In genomic region chr12:67543371-67543770, GRCh38 we compare ENCODE assay signal across 32 cellular contexts.
"Had no signal": no experiment of that assay in that cellular context is flagged by ENCODE, and none has a peak within 500 bp of the region (broad histone marks: within the 10 kb centered on the region; RNA-seq: fewer than 3 reads in every experiment).

No MANE protein-coding gene starts in this region.

- H3K4me1 Mint-ChIP-seq: endodermal cell had no signal

- H3K27me3 Mint-ChIP-seq: activated CD4-positive, alpha-beta memory T cell treated with anti-CD3 and anti-CD28 coated beads for 36 hours; activated CD4-positive, alpha-beta T cell treated with anti-CD3 and anti-CD28 coated beads for 36 hours; activated CD8-positive, alpha-beta memory T cell treated with anti-CD3 and anti-CD28 coated beads, Interleukin-2, amount 10 ng/mL, durations not matched to agents 7 days and 5 days; activated naive CD8-positive, alpha-beta T cell treated with anti-CD3 and anti-CD28 coated beads, Interleukin-2, amount 10 ng/mL, durations not matched to agents 7 days and 5 days; central memory CD8-positive, alpha-beta T cell; T-helper 17 cell had no signal

- H3K9me3 Mint-ChIP-seq: activated B cell treated with CpG ODN at 0.5 μM for 24 hours; activated CD4-positive, alpha-beta memory T cell treated with anti-CD3 and anti-CD28 coated beads for 36 hours; activated CD4-positive, alpha-beta T cell treated with anti-CD3 and anti-CD28 coated beads, Interleukin-2, amount 10 ng/mL, durations not matched to agents 24 days and 14 days; activated naive CD4-positive, alpha-beta T cell treated with anti-CD3 and anti-CD28 coated beads, Interleukin-2, amount 10 ng/mL, durations not matched to agents 7 days and 5 days; activated naive CD8-positive, alpha-beta T cell treated with anti-CD3 and anti-CD28 coated beads, Interleukin-2, amount 10 ng/mL, durations not matched to agents 7 days and 5 days; central memory CD8-positive, alpha-beta T cell; dendritic cell treated with granulocyte-macrophage colony-stimulating factor and Interleukin-4, amounts not matched to agents 40 ng/mL and 50 ng/mL, for 4 days; endodermal cell; T-helper 2 cell treated with Interferon-gamma antibody and Interleukin-4, amounts not matched to agents 5 μg/mL and 100 μg/mL, for 36 hours had no signal

- H3K9me3 ChIP-seq: ascending aorta had no signal

- FAIRE-seq: bronchial epithelial cell, frontal cortex had no signal

- ATAC-seq: activated CD4-positive, alpha-beta T cell treated with anti-CD3 and anti-CD28 coated beads for 36 hours; activated CD8-positive, alpha-beta memory T cell treated with anti-CD3 and anti-CD28 coated beads, Interleukin-2, amount 10 ng/mL, durations not matched to agents 7 days and 5 days; activated CD8-positive, alpha-beta T cell treated with anti-CD3 and anti-CD28 coated beads, Interleukin-2, amount 10 ng/mL, durations not matched to agents 7 days and 5 days; activated naive CD4-positive, alpha-beta T cell treated with anti-CD3 and anti-CD28 coated beads, Interleukin-2, amount 50 U/mL, for 72 hours; esophagus mucosa; T-helper 17 cell had no signal

- H3K4me3 Mint-ChIP-seq: activated B cell treated with CpG ODN at 0.5 μM for 24 hours; activated CD4-positive, alpha-beta memory T cell treated with anti-CD3 and anti-CD28 coated beads for 36 hours; activated CD4-positive, alpha-beta T cell treated with anti-CD3 and anti-CD28 coated beads for 36 hours; activated CD4-positive, alpha-beta T cell treated with anti-CD3 and anti-CD28 coated beads, Interleukin-2, amount 10 ng/mL, durations not matched to agents 24 days and 14 days; activated CD8-positive, alpha-beta memory T cell treated with anti-CD3 and anti-CD28 coated beads, Interleukin-2, amount 10 ng/mL, durations not matched to agents 7 days and 5 days; activated CD8-positive, alpha-beta T cell treated with anti-CD3 and anti-CD28 coated beads, Interleukin-2, amount 10 ng/mL, durations not matched to agents 7 days and 5 days; activated naive CD4-positive, alpha-beta T cell treated with anti-CD3 and anti-CD28 coated beads, Interleukin-2, amount 10 ng/mL, durations not matched to agents 7 days and 5 days; activated naive CD8-positive, alpha-beta T cell treated with anti-CD3 and anti-CD28 coated beads, Interleukin-2, amount 10 ng/mL, durations not matched to agents 7 days and 5 days; central memory CD8-positive, alpha-beta T cell; dendritic cell treated with granulocyte-macrophage colony-stimulating factor and Interleukin-4, amounts not matched to agents 40 ng/mL and 50 ng/mL, for 4 days; endodermal cell; T-helper 17 cell; T-helper 2 cell treated with Interferon-gamma antibody and Interleukin-4, amounts not matched to agents 5 μg/mL and 100 μg/mL, for 36 hours had no signal

- H3K36me3 Mint-ChIP-seq: activated CD4-positive, alpha-beta memory T cell treated with anti-CD3 and anti-CD28 coated beads for 36 hours; activated CD8-positive, alpha-beta memory T cell treated with anti-CD3 and anti-CD28 coated beads, Interleukin-2, amount 10 ng/mL, durations not matched to agents 7 days and 5 days; activated naive CD4-positive, alpha-beta T cell treated with anti-CD3 and anti-CD28 coated beads, Interleukin-2, amount 10 ng/mL, durations not matched to agents 7 days and 5 days; activated naive CD4-positive, alpha-beta T cell treated with anti-CD3 and anti-CD28 coated beads, Interleukin-2, amount 50 U/mL, for 72 hours; activated naive CD8-positive, alpha-beta T cell treated with anti-CD3 and anti-CD28 coated beads, Interleukin-2, amount 10 ng/mL, durations not matched to agents 7 days and 5 days had no signal

- H3K36me3 ChIP-seq: ascending aorta, brain microvascular endothelial cell, WERI-Rb-1 had no signal

- H3K4me1 ChIP-seq: ascending aorta had no signal

- H3K27ac Mint-ChIP-seq: activated B cell treated with CpG ODN at 0.5 μM for 24 hours; activated CD4-positive, alpha-beta memory T cell treated with anti-CD3 and anti-CD28 coated beads for 36 hours; activated CD4-positive, alpha-beta T cell treated with anti-CD3 and anti-CD28 coated beads for 36 hours; activated CD4-positive, alpha-beta T cell treated with anti-CD3 and anti-CD28 coated beads, Interleukin-2, amount 10 ng/mL, durations not matched to agents 24 days and 14 days; activated CD8-positive, alpha-beta memory T cell treated with anti-CD3 and anti-CD28 coated beads, Interleukin-2, amount 10 ng/mL, durations not matched to agents 7 days and 5 days; activated CD8-positive, alpha-beta T cell treated with anti-CD3 and anti-CD28 coated beads, Interleukin-2, amount 10 ng/mL, durations not matched to agents 7 days and 5 days; activated naive CD4-positive, alpha-beta T cell treated with anti-CD3 and anti-CD28 coated beads, Interleukin-2, amount 10 ng/mL, durations not matched to agents 7 days and 5 days; activated naive CD4-positive, alpha-beta T cell treated with anti-CD3 and anti-CD28 coated beads, Interleukin-2, amount 50 U/mL, for 72 hours; activated naive CD8-positive, alpha-beta T cell treated with anti-CD3 and anti-CD28 coated beads, Interleukin-2, amount 10 ng/mL, durations not matched to agents 7 days and 5 days; dendritic cell treated with granulocyte-macrophage colony-stimulating factor and Interleukin-4, amounts not matched to agents 40 ng/mL and 50 ng/mL, for 4 days; endodermal cell; T-helper 2 cell treated with Interferon-gamma antibody and Interleukin-4, amounts not matched to agents 5 μg/mL and 100 μg/mL, for 36 hours had no signal

- H3K4me3 ChIP-seq: ascending aorta, coronary artery, dorsolateral prefrontal cortex had no signal

- H3K27ac ChIP-seq: ascending aorta, brain microvascular endothelial cell, coronary artery, dorsolateral prefrontal cortex, WERI-Rb-1 had no signal

- H3K27me3 ChIP-seq: ascending aorta, brain microvascular endothelial cell, dorsolateral prefrontal cortex had no signal

- DNase-seq: activated B cell treated with CpG ODN at 0.5 μM for 24 hours; activated CD4-positive, alpha-beta memory T cell treated with anti-CD3 and anti-CD28 coated beads for 36 hours; activated CD4-positive, alpha-beta T cell treated with anti-CD3 and anti-CD28 coated beads for 36 hours; activated CD4-positive, alpha-beta T cell treated with anti-CD3 and anti-CD28 coated beads, Interleukin-2, amount 10 ng/mL, durations not matched to agents 24 days and 14 days; activated CD4-positive, CD25-positive, alpha-beta regulatory T cell treated with anti-CD3 and anti-CD28 coated beads, Interleukin-2, amount 50 U/mL, for 72 hours; activated CD8-positive, alpha-beta memory T cell treated with anti-CD3 and anti-CD28 coated beads, Interleukin-2, amount 10 ng/mL, durations not matched to agents 7 days and 5 days; activated CD8-positive, alpha-beta memory T cell treated with anti-CD3 and anti-CD28 coated beads, Interleukin-2, amount 50 U/mL, for 4 hours; activated CD8-positive, alpha-beta T cell treated with anti-CD3 and anti-CD28 coated beads, Interleukin-2, amount 10 ng/mL, durations not matched to agents 7 days and 5 days; activated gamma-delta T cell; activated naive CD4-positive, alpha-beta T cell; activated naive CD4-positive, alpha-beta T cell treated with anti-CD3 and anti-CD28 coated beads, Interleukin-2, amount 10 ng/mL, durations not matched to agents 7 days and 5 days; activated naive CD8-positive, alpha-beta T cell treated with anti-CD3 and anti-CD28 coated beads, Interleukin-2, amount 10 ng/mL, durations not matched to agents 7 days and 5 days; activated T-cell treated with anti-CD3 and anti-CD28 coated beads, Interleukin-2, amount 50 U/mL, for 1 hour; activated T-cell treated with anti-CD3 and anti-CD28 coated beads, Interleukin-2, amount 50 U/mL, for 48 hours; brain microvascular endothelial cell; dorsolateral prefrontal cortex; effector memory CD4-positive, alpha-beta T cell; endodermal cell; foreskin fibroblast; head of caudate nucleus; T-helper 17 cell; T1000; WERI-Rb-1 had no signal
